ENCODE assay signal across 9 cellular contexts in genomic region chr10:24172909-24173308, GRCh38.
"Had no signal": no experiment of that assay in that cellular context is flagged by ENCODE, and none has a peak within 500 bp of the region (broad histone marks: within the 10 kb centered on the region; RNA-seq: fewer than 3 reads in every experiment).

No MANE protein-coding gene starts in this region.

- H3K36me3 ChIP-seq: HAP-1 had no signal

- H3K4me3 ChIP-seq: GM23248, GM23338, HAP-1 had no signal

- H2AFZ ChIP-seq: GM23248, GM23338 had no signal

- ATAC-seq: GM23338, HCT116 had no signal

- H3K4me1 ChIP-seq: HAP-1 had no signal

- H3K9ac ChIP-seq: GM23248 had no signal

- H3K9me3 ChIP-seq: HAP-1 had no signal

- H3K4me2 ChIP-seq: GM23338 had no signal

- H3K27ac ChIP-seq: GM23248 had no signal

- DNase-seq: GM23248, GOT3, H7, H9, HCEC 1CT, HFFc6 had no signal
